ENCODE assay signal across 11 cellular contexts in genomic region chr4:121978169-121978516, GRCh38. TPM values are rescaled to one million over a fixed set of nuclear protein-coding genes. Genes with fewer than 3 reads are reported as not detected.
A peak's percentile ranks its signal among the peaks of the same experiment; 100 is the strongest.
DNase-seq lines count a peak whose midpoint lies in the region; ATAC-seq, FAIRE-seq and TF ChIP-seq lines count a peak whose summit lies in the region.
"Had no signal": no experiment of that assay in that cellular context is flagged by ENCODE, and none has a peak within 500 bp of the region (broad histone marks: within the 10 kb centered on the region; RNA-seq: fewer than 3 reads in every experiment).

No MANE protein-coding gene starts in this region.

- POLR2A ChIA-PET in GM10248 (lab: Yijun Ruan, JAX): no interaction called here

- ATAC-seq in GM19467 (IDR thresholded peaks at IDR 0.05; ENCODE audit: unreplicated experiment) (peak; percentile 49), HG02973 (IDR thresholded peaks at IDR 0.05; ENCODE audit: unreplicated experiment) (peak; percentile 39), right lobe of liver (no peak)
- ATAC-seq: Panc1 had no signal

- no peak for DNase-seq in GM12891 (ENCODE audit: insufficient read length, low spot score)
- no peak for DNase-seq in MM.1S
- no peak for DNase-seq in GM20000 (ENCODE audit: low spot score)
- no peak for DNase-seq in GM10248 (ENCODE audit: extremely low spot score)
- no peak for DNase-seq in spleen
- DNase-seq in right lobe of liver: no peak
- DNase-seq: activated CD4-positive, alpha-beta T cell treated with anti-CD3 and anti-CD28 coated beads for 1 hour; NCI-H1930 had no signal

- no peaks in the 10 kb centered on the region for H3K9me3 ChIP-seq in MM.1S (replicated peaks; ENCODE audit: insufficient read depth, low read length)
- no peaks in the 10 kb centered on the region for H3K9me3 ChIP-seq in spleen
- H3K9me3 ChIP-seq in right lobe of liver: no peaks in the 10 kb centered on the region

- no peaks in the 10 kb centered on the region for H3K9me2 ChIP-seq in MM.1S (replicated peaks; ENCODE audit: insufficient read depth, low read length)

- H3K36me3 ChIP-seq in MM.1S (replicated peaks; ENCODE audit: insufficient read depth, low read length): no peaks in the 10 kb centered on the region
- H3K36me3 ChIP-seq in spleen: no peaks in the 10 kb centered on the region
- no peaks in the 10 kb centered on the region for H3K36me3 ChIP-seq in right lobe of liver

- H3K27me3 ChIP-seq in MM.1S (replicated peaks; ENCODE audit: insufficient read depth, low read length) (no peaks in the 10 kb centered on the region), spleen (replicated peaks in 1 of 7) (no peaks in the 10 kb centered on the region), right lobe of liver (no peaks in the 10 kb centered on the region)

- FAIRE-seq in GM12891 (lab: Jason Lieb, UNC): peak; percentile 62

- intact Hi-C loops in spleen (cut with DNase I; ENCODE audit: low total_unique reads): no loop called here
- intact Hi-C loops in right lobe of liver (cut with DNase I): no loop called here

- CTCF ChIA-PET in GM10248 (lab: Yijun Ruan, JAX): interaction anchor here (1.2 kb wide), 1 partner anchor 22 kb away, joined by 3 read pairs; no protein-coding TSS in a partner anchor

- TF ChIP-seq CTCF in MM.1S (IDR thresholded peaks at IDR 0.05; ENCODE audit: low read length) (no peak), GM20000 (IDR thresholded peaks at IDR 0.05; ENCODE audit: extremely low read depth, missing control alignments) (no peak), GM10248 (IDR thresholded peaks at IDR 0.05; ENCODE audit: control extremely low read depth, extremely low read depth, low read depth, missing control alignments) (no peak), spleen (IDR thresholded peaks at IDR 0.05 in 8 of 11, conservative IDR thresholded peaks at IDR 0.05 in 3 of 11) (no peak), right lobe of liver (IDR thresholded peaks at IDR 0.05) (no peak)

- 59 to 82% (median 74%) methylated on average over 2 of the region's 2 CpGs for WGBS in spleen, 5 donors
- WGBS in right lobe of liver (ENCODE audit: insufficient coverage, low coverage, low lambda C conversion rate, missing lambda C conversion rate): 80% methylated on average over 1 of the region's 2 CpGs

- H3K4me1 ChIP-seq in MM.1S (ENCODE audit: low read length) (peaks cover 32% of the 10 kb centered on the region), spleen (peaks cover 0 to 16% (median 3%) of the 10 kb centered on the region in 6 donors), right lobe of liver (no peaks in the 10 kb centered on the region)

- H3K4me3 ChIP-seq in MM.1S (ENCODE audit: low read length): peak overlapping the region; percentile 21; the same call in 1 of the 2 replicates
- H3K4me3 ChIP-seq in spleen: no peak overlapping the region
- no peak overlapping the region for H3K4me3 ChIP-seq in right lobe of liver

- H2AFZ ChIP-seq in MM.1S (ENCODE audit: low read length): peak overlapping the region; percentile 26; the same call in 1 of the 2 replicates

- H3K9ac ChIP-seq in MM.1S (ENCODE audit: low read length): no peak overlapping the region

- peaks cover 9% of the 10 kb centered on the region; the same call in 1 of the 2 replicates for H3F3A ChIP-seq in MM.1S (ENCODE audit: insufficient read depth, low read length)

- no peaks in the 10 kb centered on the region for H4K20me1 ChIP-seq in MM.1S (ENCODE audit: insufficient read depth, low read length)

- no peaks in the 10 kb centered on the region for H3K79me2 ChIP-seq in MM.1S (ENCODE audit: low read length)

- H3K27ac ChIP-seq in MM.1S (ENCODE audit: low read length): peak overlapping the region; percentile 41; the same call in 1 of the 2 replicates
- peak overlapping the region in 3 of 8 donors; percentile 14 to 36 (median 34) for H3K27ac ChIP-seq in spleen
- H3K27ac ChIP-seq in right lobe of liver: no peak overlapping the region

- peak overlapping the region; percentile 70 for H3K4me2 ChIP-seq in MM.1S (ENCODE audit: low read depth, low read length)

- no peak for TF ChIP-seq POLR2A in GM12891 (IDR thresholded peaks at IDR 0.05; ENCODE audit: low read depth, low read length)
- TF ChIP-seq POLR2A in spleen (IDR thresholded peaks at IDR 0.05): no peak
- no peak for TF ChIP-seq POLR2A in right lobe of liver (IDR thresholded peaks at IDR 0.05)

TF ChIP-seq in GM12891, 5 proteins besides CTCF, POLR2A, EP300 and RAD21:
- no peak for TF ChIP-seq POU2F2 (IDR thresholded peaks at IDR 0.05; ENCODE audit: low read depth, low read length)
- no peak for TF ChIP-seq SPI1 (IDR thresholded peaks at IDR 0.05; ENCODE audit: low read depth, low read length)
- no peak for TF ChIP-seq POLR2AphosphoS5 (IDR thresholded peaks at IDR 0.05; ENCODE audit: low read depth, low read length)
- TF ChIP-seq PAX5 (IDR thresholded peaks at IDR 0.05; ENCODE audit: insufficient read depth, low read length, severe bottlenecking): no peak
- TF ChIP-seq TAF1 (IDR thresholded peaks at IDR 0.05; ENCODE audit: low read depth, low read length): no peak
TF ChIP-seq in GM12891: peak in this region for 0.

RNA-seq across cellular contexts. Expression of gene TRPC3, which starts 26.3 kb away (rescaled TPM):
- polyA plus RNA-seq in GM12891 (2012; ENCODE audit: low read depth, missing spikeins): not detected
- under 1 TPM; 0.18 to 0.83 (median 0.40) TPM for total RNA-seq in spleen
- polyA plus RNA-seq in spleen: under 1 TPM; 0.04 to 0.11 (median 0.06) TPM
- under 1 TPM in 2 of 6 experiments, not detected in 4; 0.09 to 0.10 TPM for total RNA-seq in right lobe of liver

Comparison
In these comparisons a context has a peak if more than half of its experiments do, and no peak if none do; other contexts are left out.
1. ATAC-seq: peak in GM19467 (single experiment) and HG02973 (single experiment); none in right lobe of liver (0 of 4).